Comparison of ENCODE assay signal across 2 cellular contexts in the genomic region with DNA sequence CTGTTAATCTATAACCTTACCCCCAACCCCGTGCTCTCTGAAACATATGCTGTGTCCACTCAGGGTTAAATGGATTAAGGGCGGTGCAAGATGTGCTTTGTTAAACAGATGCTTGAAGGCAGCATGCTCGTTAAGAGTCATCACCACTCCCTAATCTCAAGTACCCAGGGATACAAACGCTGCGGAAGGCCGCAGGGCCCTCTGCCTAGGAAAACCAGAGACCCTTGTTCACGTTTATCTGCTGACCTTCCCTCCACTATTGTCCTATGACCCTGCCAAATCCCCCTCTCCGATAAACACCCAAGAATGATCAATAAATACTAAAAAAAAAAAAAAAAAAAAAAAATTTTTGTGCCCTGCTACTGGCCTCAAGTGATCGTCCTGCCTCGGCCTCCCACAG. TPM values are rescaled to one million over a fixed set of nuclear protein-coding genes. Genes with fewer than 3 reads are reported as not detected.
"Had no signal": no experiment of that assay in that cellular context is flagged by ENCODE, and none has a peak within 500 bp of the region (broad histone marks: within the 10 kb centered on the region; RNA-seq: fewer than 3 reads in every experiment).

No MANE protein-coding gene starts in this region.

RNA-seq across cellular contexts. Expression of a gene that starts 14.5 kb away (rescaled TPM):
- total RNA-seq: activated naive CD8-positive, alpha-beta T cell treated with anti-CD3 and anti-CD28 coated beads for 36 hours; dermis blood vessel endothelial cell had no signal
